ENCODE assay signal across 1 cellular context in genomic region chr1:206049293-206049692, GRCh38.
A peak's percentile ranks its signal among the peaks of the same experiment; 100 is the strongest.
TF ChIP-seq lines count a peak whose summit lies in the region.

No MANE protein-coding gene starts in this region.

TF ChIP-seq in GM12878, 131 proteins besides CTCF, POLR2A, EP300 and RAD21 (continued from another document and continues in another):
- peak; percentile 67; the same call in 2 of the 3 replicates for TF ChIP-seq POU2F2 (IDR thresholded peaks at IDR 0.05; ENCODE audit: borderline replicate concordance, low read depth, low read length)
- no peak for TF ChIP-seq HSF1 (IDR thresholded peaks at IDR 0.05; ENCODE audit: low read depth, low read length)
- TF ChIP-seq SKIL (IDR thresholded peaks at IDR 0.05; ENCODE audit: low read depth, poor library complexity, severe bottlenecking): peak; percentile 94
- no peak for TF ChIP-seq NRF1 (conservative IDR thresholded peaks at IDR 0.05; ENCODE audit: low read depth, low read length)
- peak; percentile 94 for TF ChIP-seq RUNX3 (IDR thresholded peaks at IDR 0.05; ENCODE audit: low read length)
- TF ChIP-seq TCF7 (IDR thresholded peaks at IDR 0.05; ENCODE audit: borderline replicate concordance): peak; percentile 13; the same call in 1 of the 2 replicates
- peak; percentile 56 for TF ChIP-seq IKZF1 (conservative IDR thresholded peaks at IDR 0.05)
- peak; percentile 77; the same call in 1 of the 2 replicates for TF ChIP-seq TBL1XR1 (IDR thresholded peaks at IDR 0.05; ENCODE audit: low read depth, low read length)
- peak; percentile 87 for TF ChIP-seq ATF2 (IDR thresholded peaks at IDR 0.05; ENCODE audit: low read length)
- peak; percentile 69 for TF ChIP-seq PBX3 (IDR thresholded peaks at IDR 0.05; ENCODE audit: insufficient replicate concordance, low read depth, low read length)
- TF ChIP-seq RELB (IDR thresholded peaks at IDR 0.05; ENCODE audit: low read depth): peak; percentile 83; the same call in 1 of the 2 replicates
- TF ChIP-seq MTA3 (IDR thresholded peaks at IDR 0.05; ENCODE audit: borderline replicate concordance, low read length): peak; percentile 72; the same call in 1 of the 2 replicates
- peak; percentile 85 to 89 for TF ChIP-seq BHLHE40 (IDR thresholded peaks at IDR 0.05; ENCODE audit: borderline replicate concordance in 1 of 2, low read depth in 2 of 2, low read length in 1 of 2)
- TF ChIP-seq GABPA (IDR thresholded peaks at IDR 0.05; ENCODE audit: low read depth): 0 out of 2 replicates have a peak, but pooled peaks have one; percentile 39
- 0 out of 2 replicates have a peak, but pooled peaks have one; percentile 59 for TF ChIP-seq PML (IDR thresholded peaks at IDR 0.05; ENCODE audit: low read length)
- TF ChIP-seq JUNB (IDR thresholded peaks at IDR 0.05): peak; percentile 82
- TF ChIP-seq RAD51 (IDR thresholded peaks at IDR 0.05): peak; percentile 61; the same call in 1 of the 2 replicates
- peak; percentile 80 for TF ChIP-seq ZBED1 (IDR thresholded peaks at IDR 0.05; ENCODE audit: borderline replicate concordance)
- TF ChIP-seq TCF12 (IDR thresholded peaks at IDR 0.05; ENCODE audit: low read depth, low read length): 0 out of 2 replicates have a peak, but pooled peaks have one; percentile 48
- TF ChIP-seq ZNF592 (IDR thresholded peaks at IDR 0.05): no peak
- peak; percentile 72 for TF ChIP-seq CUX1 (IDR thresholded peaks at IDR 0.05; ENCODE audit: insufficient replicate concordance, low read depth, low read length)
- TF ChIP-seq IKZF2 (IDR thresholded peaks at IDR 0.05): peak; percentile 82
- TF ChIP-seq TAF1 (IDR thresholded peaks at IDR 0.05; ENCODE audit: borderline replicate concordance, low read depth, low read length): no peak
- no peak for TF ChIP-seq YBX1 (IDR thresholded peaks at IDR 0.05)
- TF ChIP-seq BCL11A (IDR thresholded peaks at IDR 0.05; ENCODE audit: low read depth, low read length): peak; percentile 84
- TF ChIP-seq RELA (IDR thresholded peaks at IDR 0.05; ENCODE audit: borderline replicate concordance, partially characterized antibody): peak; percentile 29
- 0 out of 2 replicates have a peak, but pooled peaks have one; percentile 84 for TF ChIP-seq STAT3 (IDR thresholded peaks at IDR 0.05; ENCODE audit: low read depth, low read length)
- peak; percentile 27; the same call in 1 of the 2 replicates for TF ChIP-seq NBN (IDR thresholded peaks at IDR 0.05)
- TF ChIP-seq MEF2A (IDR thresholded peaks at IDR 0.05; ENCODE audit: insufficient read depth, low read depth, low read length): peak; percentile 82
- TF ChIP-seq PKNOX1 (IDR thresholded peaks at IDR 0.05): peak; percentile 70
- TF ChIP-seq ZNF274 (IDR thresholded peaks at IDR 0.05; ENCODE audit: insufficient read depth, insufficient read length): no peak
- TF ChIP-seq ASH2L (IDR thresholded peaks at IDR 0.05; ENCODE audit: borderline replicate concordance, low read depth): no peak
- peak; percentile 82 for TF ChIP-seq EED (IDR thresholded peaks at IDR 0.05; ENCODE audit: low read depth)
- TF ChIP-seq NFXL1 (IDR thresholded peaks at IDR 0.05; ENCODE audit: borderline replicate concordance): no peak
- no peak for TF ChIP-seq ZSCAN29 (IDR thresholded peaks at IDR 0.05)
- TF ChIP-seq SMARCA5 (IDR thresholded peaks at IDR 0.05): no peak
- TF ChIP-seq SREBF1 (IDR thresholded peaks at IDR 0.05; ENCODE audit: low read length): 0 out of 2 replicates have a peak, but pooled peaks have one; percentile 49
- TF ChIP-seq MEF2B (IDR thresholded peaks at IDR 0.05; ENCODE audit: partially characterized antibody, poor library complexity, severe bottlenecking): peak; percentile 83
- peak; percentile 61; the same call in 1 of the 2 replicates for TF ChIP-seq IRF4 (IDR thresholded peaks at IDR 0.05; ENCODE audit: low read depth, low read length)
- TF ChIP-seq CEBPB (IDR thresholded peaks at IDR 0.05; ENCODE audit: borderline replicate concordance in 1 of 2, low read depth in 2 of 2, low read length in 2 of 2): peak in 1 of 2 experiments; percentile 90; a peak in 1 of 4 replicates
- TF ChIP-seq CBFB (IDR thresholded peaks at IDR 0.05; ENCODE audit: low read depth): peak; percentile 70; the same call in 1 of the 2 replicates
- TF ChIP-seq NFIC (IDR thresholded peaks at IDR 0.05; ENCODE audit: low read depth, low read length): peak; percentile 93
- TF ChIP-seq MTA2 (IDR thresholded peaks at IDR 0.05; ENCODE audit: low read depth): peak; percentile 76
